Comparison of ENCODE assay signal across 13 cellular contexts in genomic region chr9:92973700-92974099, GRCh38. TPM values are rescaled to one million over a fixed set of nuclear protein-coding genes. Genes with fewer than 3 reads are reported as not detected.
DNase-seq lines count a peak whose midpoint lies in the region; ATAC-seq and FAIRE-seq lines count a peak whose summit lies in the region.
"Had no signal": no experiment of that assay in that cellular context is flagged by ENCODE, and none has a peak within 500 bp of the region (broad histone marks: within the 10 kb centered on the region; RNA-seq: fewer than 3 reads in every experiment).

No MANE protein-coding gene starts in this region.

- H3K27me3 Mint-ChIP-seq in stimulated activated naive CD8-positive, alpha-beta T cell treated with anti-CD3 and anti-CD28 coated beads, Interleukin-15, Interleukin-2, amounts not matched to agents 100 ng/mL and 50 ng/mL, for 24 hours: no peaks in the 10 kb centered on the region
- no peaks in the 10 kb centered on the region for H3K27me3 Mint-ChIP-seq in activated T-helper 1 cell treated with anti-CD3 and anti-CD28 coated beads, Interleukin-12 subunit alpha, Interleukin-12 subunit beta, Interleukin-2, Interleukin-4 antibody, amounts not matched to agents 30 ng/mL and 10 ng/mL and 1 ng/mL, durations not matched to agents 14 hours and 24 hours and 36 hours (ENCODE audit: insufficient read depth)
- H3K27me3 Mint-ChIP-seq in naive B cell: no peaks in the 10 kb centered on the region

- H3K27ac Mint-ChIP-seq in stimulated activated naive CD8-positive, alpha-beta T cell treated with anti-CD3 and anti-CD28 coated beads, Interleukin-15, Interleukin-2, amounts not matched to agents 100 ng/mL and 50 ng/mL, for 24 hours: peak overlapping the region; percentile 76
- H3K27ac Mint-ChIP-seq in activated T-helper 1 cell treated with anti-CD3 and anti-CD28 coated beads, Interleukin-12 subunit alpha, Interleukin-12 subunit beta, Interleukin-2, Interleukin-4 antibody, amounts not matched to agents 30 ng/mL and 10 ng/mL and 1 ng/mL, durations not matched to agents 14 hours and 24 hours and 36 hours: peak overlapping the region; percentile 87
- H3K27ac Mint-ChIP-seq in naive B cell: peak overlapping the region in 4 of 6 donors; percentile 22 to 91 (median 50)

- H3K36me3 Mint-ChIP-seq in stimulated activated naive CD8-positive, alpha-beta T cell treated with anti-CD3 and anti-CD28 coated beads, Interleukin-15, Interleukin-2, amounts not matched to agents 100 ng/mL and 50 ng/mL, for 24 hours (ENCODE audit: low read depth): peaks cover 35% of the 10 kb centered on the region
- H3K36me3 Mint-ChIP-seq in activated T-helper 1 cell treated with anti-CD3 and anti-CD28 coated beads, Interleukin-12 subunit alpha, Interleukin-12 subunit beta, Interleukin-2, Interleukin-4 antibody, amounts not matched to agents 30 ng/mL and 10 ng/mL and 1 ng/mL, durations not matched to agents 14 hours and 24 hours and 36 hours (ENCODE audit: low read depth): peaks cover 38% of the 10 kb centered on the region
- H3K36me3 Mint-ChIP-seq in naive B cell: peaks cover 9% of the 10 kb centered on the region in 2 donors

- ATAC-seq in stimulated activated naive CD8-positive, alpha-beta T cell treated with anti-CD3 and anti-CD28 coated beads, Interleukin-15, Interleukin-2, amounts not matched to agents 100 U/mL and 50 U/mL, for 24 hours: no peak
- ATAC-seq in naive B cell (ENCODE audit: low read depth in 2 of 2) (no peak), GM18868 (IDR thresholded peaks at IDR 0.05; ENCODE audit: unreplicated experiment) (no peak), Right ventricle myocardium inferior (no peak)

- peak overlapping the region; percentile 47 for H3K4me3 Mint-ChIP-seq in stimulated activated naive CD8-positive, alpha-beta T cell treated with anti-CD3 and anti-CD28 coated beads, Interleukin-15, Interleukin-2, amounts not matched to agents 100 ng/mL and 50 ng/mL, for 24 hours
- H3K4me3 Mint-ChIP-seq in activated T-helper 1 cell treated with anti-CD3 and anti-CD28 coated beads, Interleukin-12 subunit alpha, Interleukin-12 subunit beta, Interleukin-2, Interleukin-4 antibody, amounts not matched to agents 30 ng/mL and 10 ng/mL and 1 ng/mL, durations not matched to agents 14 hours and 24 hours and 36 hours: peak overlapping the region; percentile 56
- peak overlapping the region in 6 of 8 donors; percentile 2 to 75 (median 40) for H3K4me3 Mint-ChIP-seq in naive B cell

- no peak for FAIRE-seq in GM19239 (lab: Jason Lieb, UNC)

- no peaks in the 10 kb centered on the region for H3K9me3 Mint-ChIP-seq in stimulated activated naive CD8-positive, alpha-beta T cell treated with anti-CD3 and anti-CD28 coated beads, Interleukin-15, Interleukin-2, amounts not matched to agents 100 ng/mL and 50 ng/mL, for 24 hours
- no peaks in the 10 kb centered on the region for H3K9me3 Mint-ChIP-seq in activated T-helper 1 cell treated with anti-CD3 and anti-CD28 coated beads, Interleukin-12 subunit alpha, Interleukin-12 subunit beta, Interleukin-2, Interleukin-4 antibody, amounts not matched to agents 30 ng/mL and 10 ng/mL and 1 ng/mL, durations not matched to agents 14 hours and 24 hours and 36 hours
- H3K9me3 Mint-ChIP-seq in naive B cell: no peaks in the 10 kb centered on the region

- H3K4me1 Mint-ChIP-seq in stimulated activated naive CD8-positive, alpha-beta T cell treated with anti-CD3 and anti-CD28 coated beads, Interleukin-15, Interleukin-2, amounts not matched to agents 100 ng/mL and 50 ng/mL, for 24 hours (ENCODE audit: low read depth): peaks cover 92% of the 10 kb centered on the region
- peaks cover 77% of the 10 kb centered on the region for H3K4me1 Mint-ChIP-seq in activated T-helper 1 cell treated with anti-CD3 and anti-CD28 coated beads, Interleukin-12 subunit alpha, Interleukin-12 subunit beta, Interleukin-2, Interleukin-4 antibody, amounts not matched to agents 30 ng/mL and 10 ng/mL and 1 ng/mL, durations not matched to agents 14 hours and 24 hours and 36 hours (ENCODE audit: low read depth)
- H3K4me1 Mint-ChIP-seq in naive B cell: peaks cover 60 to 82% (median 74%) of the 10 kb centered on the region in 3 donors

- no peak for DNase-seq in stimulated activated naive CD8-positive, alpha-beta T cell treated with anti-CD3 and anti-CD28 coated beads, Interleukin-15, Interleukin-2, amounts not matched to agents 100 U/mL and 50 U/mL, for 24 hours
- no peak for DNase-seq in activated T-helper 1 cell treated with anti-CD3 and anti-CD28 coated beads, Interleukin-12 subunit alpha, Interleukin-12 subunit beta, Interleukin-2, Interleukin-4 antibody, amounts not matched to agents 30 ng/mL and 10 ng/mL and 1 ng/mL, durations not matched to agents 14 hours and 24 hours and 36 hours (ENCODE audit: low spot score)
- DNase-seq in naive B cell (no peak), Right ventricle myocardium inferior (ENCODE audit: missing footprints) (no peak), GM19239 (ENCODE audit: insufficient read length, low spot score) (no peak)
- no peak for DNase-seq in stimulated activated CD4-positive, alpha-beta T cell treated with anti-CD3 and anti-CD28 coated beads, Interleukin-2, amount 100 ng/mL, for 48 hours
- DNase-seq: AML-193, foreskin melanocyte, NCI-H2029, NCI-H526, nucleus accumbens had no signal

- intact Hi-C loops in activated T-helper 1 cell treated with anti-CD3 and anti-CD28 coated beads, Interleukin-12 subunit alpha, Interleukin-12 subunit beta, Interleukin-2, Interleukin-4 antibody, amounts not matched to agents 30 ng/mL and 10 ng/mL and 1 ng/mL, durations not matched to agents 14 hours and 24 hours and 36 hours (cut with micrococcal nuclease): no loop called here
- intact Hi-C loops in Right ventricle myocardium inferior (cut with DNase I): no loop called here

RNA-seq across cellular contexts. Expression of gene FGD3, which starts 26.4 kb away (rescaled TPM):
- total RNA-seq in activated T-helper 1 cell treated with anti-CD3 and anti-CD28 coated beads, Interleukin-12 subunit alpha, Interleukin-12 subunit beta, Interleukin-2, Interleukin-4 antibody, amounts not matched to agents 30 ng/mL and 10 ng/mL and 1 ng/mL, durations not matched to agents 14 hours and 24 hours and 36 hours: 43.9 and 44.0 TPM in 2 replicates
- 100 to 1,000 TPM in 1 of 6 donors, 10 to 100 TPM in 5; 37.0 to 115 (median 65.8) TPM for polyA plus RNA-seq in naive B cell (ENCODE audit: low read depth in 6 of 6)
- 3.0 TPM for total RNA-seq in Right ventricle myocardium inferior

Comparison
In these comparisons a context has a peak if more than half of its experiments do, and no peak if none do; other contexts are left out.
1. RNA of gene FGD3, which starts 26.4 kb away (total RNA-seq): 43.9 to 44.0 TPM in activated T-helper 1 cell treated with anti-CD3 and anti-CD28 coated beads, Interleukin-12 subunit alpha, Interleukin-12 subunit beta, Interleukin-2, Interleukin-4 antibody, amounts not matched to agents 30 ng/mL and 10 ng/mL and 1 ng/mL, durations not matched to agents 14 hours and 24 hours and 36 hours; 3.0 TPM in Right ventricle myocardium inferior (single experiment); every median in the first group is over 10 times any median in the second.
2. Peak in every context shown above with its lines, with median percentiles within 50 percentile points of each other: H3K27ac Mint-ChIP-seq and H3K4me3 Mint-ChIP-seq.